In the genomic region with DNA sequence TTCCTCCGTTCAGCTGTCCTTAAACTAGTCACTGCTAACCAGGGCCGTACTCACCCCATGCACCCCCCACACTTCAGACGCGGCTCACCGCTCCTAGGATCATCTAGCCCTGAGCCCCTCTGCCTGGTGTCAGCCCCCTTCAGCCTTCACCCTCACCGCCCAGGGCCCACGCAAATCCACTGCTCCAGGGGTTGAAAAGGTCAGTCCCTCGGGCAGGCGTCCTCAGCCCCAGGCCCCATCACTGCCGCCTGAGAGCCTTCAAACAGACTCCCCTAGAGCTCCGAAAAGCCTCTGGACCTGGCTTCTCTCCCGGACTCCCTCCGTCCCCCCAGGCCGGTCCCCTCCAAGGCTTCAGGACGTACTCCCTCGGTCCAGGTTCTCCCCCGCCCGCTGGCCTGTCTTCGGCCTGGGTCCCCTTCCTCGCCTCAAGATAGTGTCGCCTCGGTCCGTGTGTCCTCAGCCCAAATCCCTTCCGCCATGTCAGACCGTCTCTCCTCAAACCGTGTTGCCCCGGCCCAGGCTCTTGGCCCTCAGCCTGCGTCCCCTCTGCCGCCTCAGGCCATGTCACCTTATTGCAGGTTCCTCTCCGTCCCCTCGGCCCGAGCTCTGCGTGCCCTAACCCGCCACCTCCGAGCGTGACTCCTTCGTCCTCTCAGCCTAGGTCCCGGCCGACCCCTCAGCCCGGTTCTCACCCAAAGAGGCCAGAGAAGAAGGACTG, we compare ENCODE assay signal across 1 cellular context.
TF ChIP-seq lines count a peak whose summit lies in the region.

No MANE protein-coding gene starts in this region.

TF ChIP-seq in H1, 55 proteins besides CTCF, POLR2A, EP300 and RAD21:
- TF ChIP-seq POU5F1 (IDR thresholded peaks at IDR 0.05; ENCODE audit: low read depth, low read length) (no peak), SAP30 (IDR thresholded peaks at IDR 0.05; ENCODE audit: insufficient read depth, insufficient replicate concordance, low read length) (peak; percentile 87), SUZ12 (IDR thresholded peaks at IDR 0.05; ENCODE audit: low read length) (no peak), KDM5A (IDR thresholded peaks at IDR 0.05; ENCODE audit: low read length) (no peak), GABPA (IDR thresholded peaks at IDR 0.05; ENCODE audit: borderline replicate concordance, insufficient read depth, low read length) (no peak), NRF1 (IDR thresholded peaks at IDR 0.05; ENCODE audit: low read depth, low read length) (no peak), ZNF274 (IDR thresholded peaks at IDR 0.05; ENCODE audit: borderline replicate concordance, extremely low read depth, low read length) (no peak)
